Comparison of ENCODE assay signal across 12 cellular contexts in the genomic region with DNA sequence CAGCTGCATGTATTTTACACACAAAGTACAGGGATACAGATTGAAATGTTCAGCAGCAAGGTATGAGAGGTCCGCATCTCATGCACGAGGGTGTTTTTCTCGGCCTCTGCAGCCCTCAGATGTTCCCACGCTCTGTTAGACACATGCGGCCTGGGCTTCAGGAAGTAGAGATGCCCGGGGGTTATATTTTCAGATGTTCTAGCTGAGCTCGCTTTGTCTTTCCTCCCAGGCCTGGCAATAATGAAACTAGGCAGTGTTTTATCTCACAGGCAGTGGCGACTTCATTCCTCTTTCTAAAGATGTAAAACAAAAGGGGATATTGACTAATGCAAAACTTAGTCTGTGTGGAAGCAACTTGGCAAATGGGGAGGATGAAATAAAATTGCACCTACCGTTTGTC.
DNase-seq lines count a peak whose midpoint lies in the region; ATAC-seq lines count a peak whose summit lies in the region.
"Had no signal": no experiment of that assay in that cellular context is flagged by ENCODE, and none has a peak within 500 bp of the region (broad histone marks: within the 10 kb centered on the region; RNA-seq: fewer than 3 reads in every experiment).

No MANE protein-coding gene starts in this region.

- DNase-seq in activated effector memory CD4-positive, alpha-beta T cell treated with anti-CD3 and anti-CD28 coated beads, Interleukin-2, amount 50 U/mL, for 16 hours, result peak; percentile 3
- no peak for DNase-seq in activated effector memory CD4-positive, alpha-beta T cell treated with Interleukin-2 at 50 U/mL for 16 hours
- DNase-seq in RPMI7951 (ENCODE audit: low read depth) (peak; percentile 38), epidermal melanocyte (ENCODE audit: insufficient read length, low spot score) (peak; percentile 50), LoVo (ENCODE audit: low spot score) (no peak), NCI-H2107 treated with DMSO at 0.1 percent for 48 hours (lab: John Stamatoyannopoulos, UW; ENCODE audit: unreplicated experiment) (no peak), NCI-H2171 (lab: John Stamatoyannopoulos, UW) (no peak)
- DNase-seq: DMS79, EL, HCEC 1CT, HFFc6 had no signal

- ATAC-seq in HG02623 (IDR thresholded peaks at IDR 0.05; ENCODE audit: unreplicated experiment), result no peak

Comparison
In these comparisons a context has a peak if more than half of its experiments do, and no peak if none do; other contexts are left out.
1. DNase-seq: peak in activated effector memory CD4-positive, alpha-beta T cell treated with anti-CD3 and anti-CD28 coated beads, Interleukin-2, amount 50 U/mL, for 16 hours (single experiment), RPMI7951 (single experiment) and epidermal melanocyte (single experiment); none in activated effector memory CD4-positive, alpha-beta T cell treated with Interleukin-2 at 50 U/mL for 16 hours (single experiment), LoVo (single experiment), NCI-H2107 treated with DMSO at 0.1 percent for 48 hours (single experiment) and NCI-H2171 (single experiment).